In the genomic region with DNA sequence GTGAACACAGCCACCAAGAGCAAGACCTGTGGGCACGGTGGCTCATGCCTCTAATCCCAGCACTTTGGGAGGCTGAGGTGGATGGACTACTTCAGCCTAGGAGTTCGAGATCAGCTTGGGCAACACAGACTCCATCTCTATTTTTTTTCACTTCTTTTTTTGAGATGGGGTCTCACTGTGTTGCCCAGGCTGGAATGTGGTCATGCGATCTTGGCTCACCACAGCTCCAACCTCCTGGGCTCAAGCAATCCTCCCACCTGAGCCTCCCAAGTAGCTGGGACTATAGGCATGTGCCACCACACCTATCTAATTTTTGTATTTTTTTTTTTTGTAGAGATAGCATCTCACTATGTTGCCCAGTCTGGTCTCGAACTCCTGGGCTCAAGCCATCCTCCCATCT, we compare ENCODE assay signal across 38 cellular contexts.
"Had no signal": no experiment of that assay in that cellular context is flagged by ENCODE, and none has a peak within 500 bp of the region (broad histone marks: within the 10 kb centered on the region; RNA-seq: fewer than 3 reads in every experiment).

No MANE protein-coding gene starts in this region.

- FAIRE-seq: astrocyte, bronchial epithelial cell, colon had no signal

- H3K4me3 ChIP-seq: adrenal gland, ascending aorta, body of pancreas, breast epithelium, cardiac muscle cell had no signal

- H3K36me3 Mint-ChIP-seq: activated naive CD4-positive, alpha-beta T cell treated with anti-CD3 and anti-CD28 coated beads, Interleukin-2, amount 10 ng/mL, durations not matched to agents 7 days and 5 days; activated naive CD4-positive, alpha-beta T cell treated with anti-CD3 and anti-CD28 coated beads, Interleukin-2, amount 50 U/mL, for 24 hours; activated naive CD8-positive, alpha-beta T cell; activated naive CD8-positive, alpha-beta T cell treated with anti-CD3 and anti-CD28 coated beads, Interleukin-2, amount 10 ng/mL, durations not matched to agents 7 days and 5 days had no signal

- H3K27ac Mint-ChIP-seq: activated naive CD4-positive, alpha-beta T cell treated with anti-CD3 and anti-CD28 coated beads for 36 hours; activated naive CD4-positive, alpha-beta T cell treated with anti-CD3 and anti-CD28 coated beads, Interleukin-2, amount 10 ng/mL, durations not matched to agents 7 days and 5 days; activated naive CD4-positive, alpha-beta T cell treated with anti-CD3 and anti-CD28 coated beads, Interleukin-2, amount 50 U/mL, for 24 hours; activated naive CD4-positive, alpha-beta T cell treated with anti-CD3 and anti-CD28 coated beads, Interleukin-2, amount 50 U/mL, for 72 hours; activated naive CD8-positive, alpha-beta T cell; activated naive CD8-positive, alpha-beta T cell treated with anti-CD3 and anti-CD28 coated beads for 36 hours; activated naive CD8-positive, alpha-beta T cell treated with anti-CD3 and anti-CD28 coated beads, Interleukin-2, amount 10 ng/mL, durations not matched to agents 7 days and 5 days; activated naive CD8-positive, alpha-beta T cell treated with anti-CD3 and anti-CD28 coated beads, Interleukin-2, amount 50 U/mL, for 24 hours; activated T-cell treated with anti-CD3 and anti-CD28 coated beads, Interleukin-2, amount 50 U/mL, for 72 hours; activated T-helper 1 cell treated with anti-CD3 and anti-CD28 coated beads, Interleukin-12 subunit alpha, Interleukin-12 subunit beta, Interleukin-2, Interleukin-4 antibody, amounts not matched to agents 30 ng/mL and 10 ng/mL and 1 ng/mL, durations not matched to agents 14 hours and 24 hours and 36 hours; activated T-helper 17 cell treated with anti-CD3 and anti-CD28 coated beads, Interleukin-2, amount 50 U/mL, for 72 hours; activated T-helper 2 cell treated with anti-CD3 and anti-CD28 coated beads, Interferon-gamma antibody, Interleukin-2, Interleukin-4, amounts not matched to agents 10 μg/mL and 5 μg/mL and 100 μg/mL, durations not matched to agents 14 hours and 24 hours and 36 hours; brain had no signal

- DNase-seq: activated effector memory CD4-positive, alpha-beta T cell treated with anti-CD3 and anti-CD28 coated beads, Interleukin-2, amount 50 U/mL, for 16 hours; activated effector memory CD4-positive, alpha-beta T cell treated with Interleukin-2 at 50 U/mL for 16 hours; activated gamma-delta T cell; activated gamma-delta T cell treated with Interleukin-2 at 50 U/mL for 16 hours; activated naive CD4-positive, alpha-beta T cell; activated naive CD4-positive, alpha-beta T cell treated with anti-CD3 and anti-CD28 coated beads for 36 hours; activated naive CD4-positive, alpha-beta T cell treated with anti-CD3 and anti-CD28 coated beads, Interleukin-2, amount 10 ng/mL, durations not matched to agents 7 days and 5 days; activated naive CD4-positive, alpha-beta T cell treated with anti-CD3 and anti-CD28 coated beads, Interleukin-2, amount 50 U/mL, for 16 hours; activated naive CD4-positive, alpha-beta T cell treated with Interleukin-2 at 50 U/mL for 16 hours; activated naive CD8-positive, alpha-beta T cell treated with anti-CD3 and anti-CD28 coated beads for 36 hours; activated naive CD8-positive, alpha-beta T cell treated with anti-CD3 and anti-CD28 coated beads, Interleukin-2, amount 10 ng/mL, durations not matched to agents 7 days and 5 days; activated naive CD8-positive, alpha-beta T cell treated with anti-CD3 and anti-CD28 coated beads, Interleukin-2, amount 50 U/mL, for 24 hours; activated T-cell treated with anti-CD3 and anti-CD28 coated beads, Interleukin-2, amount 50 U/mL, for 4 hours; activated T-cell treated with anti-CD3 and anti-CD28 coated beads, Interleukin-2, amount 50 U/mL, for 48 hours; activated T-cell treated with anti-CD3 and anti-CD28 coated beads, Interleukin-2, amount 50 U/mL, for 72 hours; adrenal gland; amniotic stem cell; amygdala; anterior cingulate cortex; aorta; body of pancreas; brain microvascular endothelial cell; central memory CD4-positive, alpha-beta T cell; cerebellar nuclear complex had no signal

- H3K27me3 ChIP-seq: adrenal gland, ascending aorta, body of pancreas, brain microvascular endothelial cell, breast epithelium, cardiac muscle cell had no signal

- H3K9me3 ChIP-seq: adrenal gland, ascending aorta, body of pancreas, breast epithelium had no signal

- H3K4me1 ChIP-seq: adrenal gland, ascending aorta, body of pancreas, breast epithelium had no signal

- ATAC-seq: activated naive CD4-positive, alpha-beta T cell treated with anti-CD3 and anti-CD28 coated beads, Interleukin-2, amount 50 U/mL, for 72 hours; activated naive CD8-positive, alpha-beta T cell treated with anti-CD3 and anti-CD28 coated beads, Interleukin-2, amount 50 U/mL, for 24 hours; activated T-cell treated with anti-CD3 and anti-CD28 coated beads, Interleukin-2, amount 50 U/mL, for 4 hours; activated T-cell treated with anti-CD3 and anti-CD28 coated beads, Interleukin-2, amount 50 U/mL, for 72 hours; activated T-helper 17 cell treated with anti-CD3 and anti-CD28 coated beads, Interleukin-2, amount 50 U/mL, for 72 hours; body of pancreas had no signal

- H3K4me1 Mint-ChIP-seq: activated naive CD4-positive, alpha-beta T cell treated with anti-CD3 and anti-CD28 coated beads, Interleukin-2, amount 10 ng/mL, durations not matched to agents 7 days and 5 days; activated naive CD4-positive, alpha-beta T cell treated with anti-CD3 and anti-CD28 coated beads, Interleukin-2, amount 50 U/mL, for 24 hours; activated naive CD8-positive, alpha-beta T cell treated with anti-CD3 and anti-CD28 coated beads for 36 hours; activated naive CD8-positive, alpha-beta T cell treated with anti-CD3 and anti-CD28 coated beads, Interleukin-2, amount 10 ng/mL, durations not matched to agents 7 days and 5 days; activated naive CD8-positive, alpha-beta T cell treated with anti-CD3 and anti-CD28 coated beads, Interleukin-2, amount 50 U/mL, for 24 hours; activated T-helper 17 cell treated with anti-CD3 and anti-CD28 coated beads, Interleukin-2, amount 50 U/mL, for 72 hours; central memory CD8-positive, alpha-beta T cell had no signal

- H3K27ac ChIP-seq: adrenal gland, ascending aorta, body of pancreas, brain microvascular endothelial cell, breast epithelium, cardiac muscle cell had no signal

- H3K36me3 ChIP-seq: adrenal gland, ascending aorta, brain microvascular endothelial cell, breast epithelium, cardiac muscle cell had no signal

- H3K4me3 Mint-ChIP-seq: activated naive CD4-positive, alpha-beta T cell treated with anti-CD3 and anti-CD28 coated beads for 36 hours; activated naive CD4-positive, alpha-beta T cell treated with anti-CD3 and anti-CD28 coated beads, Interleukin-2, amount 10 ng/mL, durations not matched to agents 7 days and 5 days; activated naive CD4-positive, alpha-beta T cell treated with anti-CD3 and anti-CD28 coated beads, Interleukin-2, amount 50 U/mL, for 24 hours; activated naive CD8-positive, alpha-beta T cell; activated naive CD8-positive, alpha-beta T cell treated with anti-CD3 and anti-CD28 coated beads for 36 hours; activated naive CD8-positive, alpha-beta T cell treated with anti-CD3 and anti-CD28 coated beads, Interleukin-2, amount 10 ng/mL, durations not matched to agents 7 days and 5 days; activated naive CD8-positive, alpha-beta T cell treated with anti-CD3 and anti-CD28 coated beads, Interleukin-2, amount 50 U/mL, for 24 hours; activated T-cell treated with anti-CD3 and anti-CD28 coated beads, Interleukin-2, amount 50 U/mL, for 4 hours; activated T-cell treated with anti-CD3 and anti-CD28 coated beads, Interleukin-2, amount 50 U/mL, for 72 hours; activated T-helper 1 cell treated with anti-CD3 and anti-CD28 coated beads, Interleukin-12 subunit alpha, Interleukin-12 subunit beta, Interleukin-2, Interleukin-4 antibody, amounts not matched to agents 30 ng/mL and 10 ng/mL and 1 ng/mL, durations not matched to agents 14 hours and 24 hours and 36 hours; activated T-helper 17 cell treated with anti-CD3 and anti-CD28 coated beads, Interleukin-2, amount 50 U/mL, for 72 hours; brain; central memory CD8-positive, alpha-beta T cell had no signal

- H3K27me3 Mint-ChIP-seq: brain had no signal
